14 cellular contexts compared by ENCODE assay signal in the genomic region with DNA sequence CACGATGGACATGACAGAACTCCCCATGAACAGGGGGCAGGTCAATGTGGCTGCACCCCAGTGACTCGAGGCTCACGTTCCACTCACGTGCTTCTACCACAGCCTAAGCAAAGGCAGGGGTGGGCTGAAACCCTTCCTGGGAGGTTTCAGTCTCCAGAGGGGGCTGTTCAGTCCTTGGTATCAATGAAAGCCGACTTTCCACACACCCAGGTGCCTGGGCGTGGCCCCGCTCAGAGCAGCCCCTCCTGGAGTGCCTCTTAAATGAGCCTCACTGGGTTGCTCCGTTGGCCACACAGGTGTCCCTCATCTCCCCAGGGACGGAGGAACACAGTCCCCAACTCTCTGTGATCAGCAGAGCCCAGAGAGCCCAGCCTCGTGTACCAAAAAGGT.
A peak's percentile ranks its signal among the peaks of the same experiment; 100 is the strongest.
DNase-seq lines count a peak whose midpoint lies in the region; ATAC-seq and TF ChIP-seq lines count a peak whose summit lies in the region.
"Had no signal": no experiment of that assay in that cellular context is flagged by ENCODE, and none has a peak within 500 bp of the region (broad histone marks: within the 10 kb centered on the region; RNA-seq: fewer than 3 reads in every experiment).

No MANE protein-coding gene starts in this region.

- H3K36me3 ChIP-seq in ascending aorta (no peaks in the 10 kb centered on the region), muscle layer of duodenum (ENCODE audit: control insufficient read depth in 1 of 2, insufficient read depth in 2 of 2, low read length in 2 of 2) (peaks cover 0 to under 1% of the 10 kb centered on the region in 2 donors), stomach (peaks cover 0 to 13% (median 8%) of the 10 kb centered on the region in 4 donors)
- H3K36me3 ChIP-seq: HAP-1, pancreas had no signal

- no peak for ATAC-seq in activated CD4-positive, alpha-beta T cell treated with anti-CD3 and anti-CD28 coated beads for 36 hours

- no peak for TF ChIP-seq CTCF in ascending aorta (IDR thresholded peaks at IDR 0.05)
- no peak for TF ChIP-seq CTCF in stomach (IDR thresholded peaks at IDR 0.05)
- TF ChIP-seq CTCF in GM10266 (IDR thresholded peaks at IDR 0.05; ENCODE audit: control insufficient read depth, insufficient read depth, low read depth, missing control alignments): no peak

- H3K27me3 Mint-ChIP-seq in activated CD4-positive, alpha-beta T cell treated with anti-CD3 and anti-CD28 coated beads for 36 hours: no peaks in the 10 kb centered on the region
- H3K27me3 Mint-ChIP-seq in activated T-helper 2 cell treated with anti-CD3 and anti-CD28 coated beads, Interferon-gamma antibody, Interleukin-2, Interleukin-4, amounts not matched to agents 10 μg/mL and 5 μg/mL and 100 μg/mL, durations not matched to agents 14 hours and 24 hours and 36 hours (ENCODE audit: low read depth): no peaks in the 10 kb centered on the region

- peaks cover 42% of the 10 kb centered on the region for H3K36me3 Mint-ChIP-seq in activated CD4-positive, alpha-beta T cell treated with anti-CD3 and anti-CD28 coated beads for 36 hours (ENCODE audit: low read depth)
- H3K36me3 Mint-ChIP-seq in activated T-helper 2 cell treated with anti-CD3 and anti-CD28 coated beads, Interferon-gamma antibody, Interleukin-2, Interleukin-4, amounts not matched to agents 10 μg/mL and 5 μg/mL and 100 μg/mL, durations not matched to agents 14 hours and 24 hours and 36 hours (ENCODE audit: low read depth): peaks cover 38% of the 10 kb centered on the region

- H3K27ac Mint-ChIP-seq in activated CD4-positive, alpha-beta T cell treated with anti-CD3 and anti-CD28 coated beads for 36 hours: peak overlapping the region; percentile 93
- H3K27ac Mint-ChIP-seq in activated T-helper 2 cell treated with anti-CD3 and anti-CD28 coated beads, Interferon-gamma antibody, Interleukin-2, Interleukin-4, amounts not matched to agents 10 μg/mL and 5 μg/mL and 100 μg/mL, durations not matched to agents 14 hours and 24 hours and 36 hours: no peak overlapping the region

- peaks cover 9% of the 10 kb centered on the region for H3K9me3 Mint-ChIP-seq in activated CD4-positive, alpha-beta T cell treated with anti-CD3 and anti-CD28 coated beads for 36 hours (ENCODE audit: low read depth)
- H3K9me3 Mint-ChIP-seq in activated T-helper 2 cell treated with anti-CD3 and anti-CD28 coated beads, Interferon-gamma antibody, Interleukin-2, Interleukin-4, amounts not matched to agents 10 μg/mL and 5 μg/mL and 100 μg/mL, durations not matched to agents 14 hours and 24 hours and 36 hours: no peaks in the 10 kb centered on the region

- peaks cover 62% of the 10 kb centered on the region for H3K4me1 Mint-ChIP-seq in activated CD4-positive, alpha-beta T cell treated with anti-CD3 and anti-CD28 coated beads for 36 hours
- H3K4me1 Mint-ChIP-seq in activated T-helper 2 cell treated with anti-CD3 and anti-CD28 coated beads, Interferon-gamma antibody, Interleukin-2, Interleukin-4, amounts not matched to agents 10 μg/mL and 5 μg/mL and 100 μg/mL, durations not matched to agents 14 hours and 24 hours and 36 hours (ENCODE audit: low read depth): peaks cover 35% of the 10 kb centered on the region

- 78 to 85% (median 80%) methylated on average over 8 to 10 of the region's 10 CpGs for WGBS in stomach, 5 donors

- DNase-seq in activated CD4-positive, alpha-beta T cell treated with anti-CD3 and anti-CD28 coated beads for 36 hours: no peak
- DNase-seq in activated CD4-positive, alpha-beta T cell treated with anti-CD3 and anti-CD28 coated beads, Interleukin-2, amount 50 U/mL, for 4 hours: no peak
- DNase-seq in ascending aorta (ENCODE audit: low spot score in 2 of 2) (no peak), stomach (no peak), GM10266 (ENCODE audit: extremely low spot score) (no peak)
- no peak for DNase-seq in activated T-helper 2 cell treated with anti-CD3 and anti-CD28 coated beads, Interferon-gamma antibody, Interleukin-2, Interleukin-4, amounts not matched to agents 10 μg/mL and 5 μg/mL and 100 μg/mL, durations not matched to agents 14 hours and 24 hours and 36 hours (ENCODE audit: low spot score)
- no peak for DNase-seq in stimulated activated naive CD4-positive, alpha-beta T cell (lab: John Stamatoyannopoulos, UW)
- DNase-seq: DMS153, kidney glomerular epithelial cell, NCI-H1092, NCI-H69 had no signal

- no peak overlapping the region for H3K4me3 Mint-ChIP-seq in activated CD4-positive, alpha-beta T cell treated with anti-CD3 and anti-CD28 coated beads for 36 hours
- no peak overlapping the region for H3K4me3 Mint-ChIP-seq in activated T-helper 2 cell treated with anti-CD3 and anti-CD28 coated beads, Interferon-gamma antibody, Interleukin-2, Interleukin-4, amounts not matched to agents 10 μg/mL and 5 μg/mL and 100 μg/mL, durations not matched to agents 14 hours and 24 hours and 36 hours (ENCODE audit: low read depth)

- H3K4me1 ChIP-seq in ascending aorta: peaks cover 3 to 23% of the 10 kb centered on the region in 2 donors
- H3K4me1 ChIP-seq in muscle layer of duodenum (ENCODE audit: control insufficient read depth in 1 of 2, insufficient read depth in 2 of 2, low read length in 2 of 2): peaks cover 6 to 13% of the 10 kb centered on the region in 2 donors
- peaks cover 0 to 19% (median 3%) of the 10 kb centered on the region in 4 donors for H3K4me1 ChIP-seq in stomach
- H3K4me1 ChIP-seq: HAP-1, pancreas had no signal

- no peak overlapping the region for H3K4me3 ChIP-seq in ascending aorta
- no peak overlapping the region for H3K4me3 ChIP-seq in muscle layer of duodenum (ENCODE audit: low read depth in 1 of 2, low read length in 2 of 2)
- no peak overlapping the region for H3K4me3 ChIP-seq in stomach
- H3K4me3 ChIP-seq: HAP-1, pancreas had no signal

- POLR2A ChIA-PET in activated CD4-positive, alpha-beta T cell treated with anti-CD3 and anti-CD28 coated beads for 36 hours (lab: Charles Lee): no interaction called here

- TF ChIP-seq EP300 in stomach (IDR thresholded peaks at IDR 0.05): no peak

- H3K9me3 ChIP-seq in ascending aorta: no peaks in the 10 kb centered on the region
- no peaks in the 10 kb centered on the region for H3K9me3 ChIP-seq in muscle layer of duodenum (ENCODE audit: control insufficient read depth in 1 of 2, low read length in 2 of 2)
- no peaks in the 10 kb centered on the region for H3K9me3 ChIP-seq in stomach
- H3K9me3 ChIP-seq: HAP-1, pancreas had no signal

- CTCF ChIA-PET in activated CD4-positive, alpha-beta T cell treated with anti-CD3 and anti-CD28 coated beads for 36 hours (lab: Charles Lee): interaction anchor here (1.0 to 1.7 kb wide), 2 partner anchors 9 to 10 kb away, joined by 4 to 7 read pairs; no protein-coding TSS in a partner anchor

- H3K27ac ChIP-seq in ascending aorta: peak overlapping the region; percentile 40 to 77
- peak overlapping the region; percentile 42 for H3K27ac ChIP-seq in muscle layer of duodenum (ENCODE audit: low read length)
- H3K27ac ChIP-seq in stomach: peak overlapping the region; percentile 29 to 59 (median 48)
- H3K27ac ChIP-seq: pancreas had no signal

- intact Hi-C loops in activated CD4-positive, alpha-beta T cell treated with anti-CD3 and anti-CD28 coated beads for 36 hours (cut with DNase I, micrococcal nuclease): no loop called here
- intact Hi-C loops in ascending aorta (cut with DNase I): no loop called here
- intact Hi-C loops in stomach (cut with DNase I; ENCODE audit: low total_unique reads): no loop called here
- intact Hi-C loops in activated T-helper 2 cell treated with anti-CD3 and anti-CD28 coated beads, Interferon-gamma antibody, Interleukin-2, Interleukin-4, amounts not matched to agents 10 μg/mL and 5 μg/mL and 100 μg/mL, durations not matched to agents 14 hours and 24 hours and 36 hours (cut with micrococcal nuclease): loop anchor here (10.0 kb wide), 1 partner anchor 205 kb away; no protein-coding TSS in a partner anchor

- no peak for TF ChIP-seq POLR2A in stomach (IDR thresholded peaks at IDR 0.05)

- H3K27me3 ChIP-seq in ascending aorta (no peaks in the 10 kb centered on the region), muscle layer of duodenum (ENCODE audit: low read depth, low read length) (no peaks in the 10 kb centered on the region), stomach (no peaks in the 10 kb centered on the region)
- H3K27me3 ChIP-seq: pancreas had no signal
